In genomic region chr20:37347347-37347823, GRCh38 we compare ENCODE assay signal across 1 cellular context.
TF ChIP-seq lines count a peak whose summit lies in the region.

No MANE protein-coding gene starts in this region.

TF ChIP-seq in H1, 55 proteins besides CTCF, POLR2A, EP300 and RAD21:
- TF ChIP-seq USF2 (IDR thresholded peaks at IDR 0.05; ENCODE audit: low read length) = no peak
- no peak for TF ChIP-seq NANOG (IDR thresholded peaks at IDR 0.05; ENCODE audit: insufficient read depth, low read depth, low read length, poor library complexity, severe bottlenecking)
- no peak for TF ChIP-seq SUZ12 (IDR thresholded peaks at IDR 0.05; ENCODE audit: low read length)
- no peak for TF ChIP-seq SIN3A (conservative IDR thresholded peaks at IDR 0.05 in 1 of 2, IDR thresholded peaks at IDR 0.05 in 1 of 2; ENCODE audit: low read depth in 1 of 2, low read length in 2 of 2)
- TF ChIP-seq SRF (IDR thresholded peaks at IDR 0.05; ENCODE audit: low read depth, low read length) = no peak
- no peak for TF ChIP-seq TEAD4 (IDR thresholded peaks at IDR 0.05; ENCODE audit: low read depth, low read length)
- TF ChIP-seq SAP30 (IDR thresholded peaks at IDR 0.05; ENCODE audit: insufficient read depth, insufficient replicate concordance, low read length) = no peak
- TF ChIP-seq TAF7 (optimal IDR thresholded peaks at IDR 0.05; ENCODE audit: borderline replicate concordance, low read depth, low read length) = no peak
- no peak for TF ChIP-seq JUN (IDR thresholded peaks at IDR 0.05; ENCODE audit: low read depth, low read length)
- no peak for TF ChIP-seq TBP (IDR thresholded peaks at IDR 0.05; ENCODE audit: low read depth, low read length)
- TF ChIP-seq SP4 (IDR thresholded peaks at IDR 0.05; ENCODE audit: low read length) = no peak
- TF ChIP-seq CTBP2 (IDR thresholded peaks at IDR 0.05; ENCODE audit: borderline replicate concordance, insufficient read depth, insufficient read length, low read length) = no peak
- TF ChIP-seq HDAC2 (IDR thresholded peaks at IDR 0.05; ENCODE audit: borderline replicate concordance in 1 of 2, low read depth in 2 of 2, low read length in 2 of 2) = no peak
- no peak for TF ChIP-seq TCF12 (IDR thresholded peaks at IDR 0.05; ENCODE audit: low read depth, low read length)
- TF ChIP-seq ZNF274 (IDR thresholded peaks at IDR 0.05; ENCODE audit: borderline replicate concordance, extremely low read depth, low read length) = no peak
- no peak for TF ChIP-seq SP1 (IDR thresholded peaks at IDR 0.05; ENCODE audit: low read depth, low read length)
TF ChIP-seq in H1: peak in this region for 0.
